In genomic region chr3:71075481-71075880, GRCh38 we compare ENCODE assay signal across 20 cellular contexts.
DNase-seq lines count a peak whose midpoint lies in the region; ATAC-seq and TF ChIP-seq lines count a peak whose summit lies in the region.
"Had no signal": no experiment of that assay in that cellular context is flagged by ENCODE, and none has a peak within 500 bp of the region (broad histone marks: within the 10 kb centered on the region; RNA-seq: fewer than 3 reads in every experiment).

No MANE protein-coding gene starts in this region.

- H3K4me1 ChIP-seq in cardiac muscle cell (ENCODE audit: low read depth) (peaks cover 39% of the 10 kb centered on the region), left ventricle myocardium inferior (peaks cover 56% of the 10 kb centered on the region), muscle layer of duodenum (ENCODE audit: control insufficient read depth in 1 of 2, insufficient read depth in 2 of 2, low read length in 2 of 2) (peaks cover 7 to 42% of the 10 kb centered on the region in 2 donors), tibial artery (peaks cover 0 to 98% (median 54%) of the 10 kb centered on the region in 4 donors)

- POLR2A ChIA-PET in activated B cell treated with CpG ODN at 0.5 μM for 24 hours (lab: Charles Lee), result interaction anchor here (17.5 to 34.8 kb wide), 3 partner anchors 6 to 58 kb away, joined by 339 to 785 read pairs (median 785); no protein-coding TSS in a partner anchor

- peaks cover 57% of the 10 kb centered on the region for H3K36me3 Mint-ChIP-seq in activated B cell treated with CpG ODN at 0.5 μM for 24 hours (ENCODE audit: low read depth)
- peaks cover 0 to 4% (median 3%) of the 10 kb centered on the region in 3 donors for H3K36me3 Mint-ChIP-seq in immature natural killer cell

- no peaks in the 10 kb centered on the region for H3K9me3 ChIP-seq in cardiac muscle cell (ENCODE audit: low read depth)
- no peaks in the 10 kb centered on the region for H3K9me3 ChIP-seq in left ventricle myocardium inferior (replicated peaks)
- no peaks in the 10 kb centered on the region for H3K9me3 ChIP-seq in muscle layer of duodenum (ENCODE audit: control insufficient read depth in 1 of 2, low read length in 2 of 2)
- no peaks in the 10 kb centered on the region for H3K9me3 ChIP-seq in tibial artery
- H3K9me3 ChIP-seq: stomach, upper lobe of left lung had no signal

- H3K9me3 Mint-ChIP-seq in activated B cell treated with CpG ODN at 0.5 μM for 24 hours, result no peaks in the 10 kb centered on the region
- no peaks in the 10 kb centered on the region for H3K9me3 Mint-ChIP-seq in immature natural killer cell
- H3K9me3 Mint-ChIP-seq: nephron progenitor cell had no signal

- ATAC-seq in activated B cell treated with CpG ODN at 0.5 μM for 24 hours (ENCODE audit: low read depth), result no peak
- ATAC-seq: PC-3 had no signal

- no peaks in the 10 kb centered on the region for H3K27me3 ChIP-seq in cardiac muscle cell
- no peaks in the 10 kb centered on the region for H3K27me3 ChIP-seq in left ventricle myocardium inferior (ENCODE audit: low read depth)
- H3K27me3 ChIP-seq in muscle layer of duodenum (ENCODE audit: low read depth, low read length), result no peaks in the 10 kb centered on the region
- no peaks in the 10 kb centered on the region for H3K27me3 ChIP-seq in tibial artery
- H3K27me3 ChIP-seq: stomach, upper lobe of left lung had no signal

- intact Hi-C loops in left ventricle myocardium inferior (cut with micrococcal nuclease), result no loop called here
- intact Hi-C loops in activated B cell treated with CpG ODN at 0.5 μM for 24 hours (cut with micrococcal nuclease), result no loop called here
- intact Hi-C loops in tibial artery (cut with DNase I; ENCODE audit: low total_unique reads), result loop anchor here (10.0 kb wide), 2 partner anchors 229 to 521 kb away; no protein-coding TSS in a partner anchor

- peak overlapping the region; percentile 88 for H3K27ac Mint-ChIP-seq in activated B cell treated with CpG ODN at 0.5 μM for 24 hours
- peak overlapping the region in 3 of 6 donors; percentile 55 to 67 (median 63) for H3K27ac Mint-ChIP-seq in immature natural killer cell

- H3K36me3 ChIP-seq in cardiac muscle cell, result no peaks in the 10 kb centered on the region
- no peaks in the 10 kb centered on the region for H3K36me3 ChIP-seq in left ventricle myocardium inferior
- H3K36me3 ChIP-seq in muscle layer of duodenum (ENCODE audit: control insufficient read depth in 1 of 2, insufficient read depth in 2 of 2, low read length in 2 of 2), result no peaks in the 10 kb centered on the region
- no peaks in the 10 kb centered on the region for H3K36me3 ChIP-seq in tibial artery
- H3K36me3 ChIP-seq: stomach, upper lobe of left lung had no signal

- H3K4me3 Mint-ChIP-seq in activated B cell treated with CpG ODN at 0.5 μM for 24 hours (no peak overlapping the region), immature natural killer cell (no peak overlapping the region)
- H3K4me3 Mint-ChIP-seq: nephron progenitor cell had no signal

- H3K27ac ChIP-seq in cardiac muscle cell, result peak overlapping the region; percentile 29
- H3K27ac ChIP-seq in left ventricle myocardium inferior (replicated peaks), result no peak overlapping the region
- H3K27ac ChIP-seq in muscle layer of duodenum (ENCODE audit: low read length), result peak overlapping the region; percentile 35
- peak overlapping the region; percentile 24 to 36 for H3K27ac ChIP-seq in tibial artery
- H3K27ac ChIP-seq: KMS-11, upper lobe of left lung had no signal

- H3K4me1 Mint-ChIP-seq in activated B cell treated with CpG ODN at 0.5 μM for 24 hours (peaks cover 98% of the 10 kb centered on the region), immature natural killer cell (peaks cover 79 to 92% of the 10 kb centered on the region in 2 donors)

- H3K27me3 Mint-ChIP-seq in activated B cell treated with CpG ODN at 0.5 μM for 24 hours, result no peaks in the 10 kb centered on the region
- H3K27me3 Mint-ChIP-seq in immature natural killer cell (ENCODE audit: low read depth in 3 of 3), result no peaks in the 10 kb centered on the region

- TF ChIP-seq CTCF in cardiac muscle cell (IDR thresholded peaks at IDR 0.05; ENCODE audit: low read depth, low read length) (no peak), left ventricle myocardium inferior (IDR thresholded peaks at IDR 0.05; ENCODE audit: borderline replicate concordance) (no peak), activated B cell treated with CpG ODN at 0.5 μM for 24 hours (IDR thresholded peaks at IDR 0.05) (no peak), tibial artery (IDR thresholded peaks at IDR 0.05) (no peak)

- CTCF ChIA-PET in activated B cell treated with CpG ODN at 0.5 μM for 24 hours (lab: Charles Lee), result no interaction called here

- no peak for DNase-seq in cardiac muscle cell (ENCODE audit: low read depth in 1 of 2, low spot score in 1 of 2)
- DNase-seq in left ventricle myocardium inferior, result no peak
- DNase-seq in activated B cell treated with CpG ODN at 0.5 μM for 24 hours, result no peak
- DNase-seq in tibial artery, result no peak
- no peak for DNase-seq in DMS79 (lab: John Stamatoyannopoulos, UW)
- no peak for DNase-seq in Kasumi-1 (lab: John Stamatoyannopoulos, UW)
- DNase-seq in immature natural killer cell, result no peak
- DNase-seq: activated CD4-positive, alpha-beta T cell treated with anti-CD3 and anti-CD28 coated beads, Interleukin-2, amount 50 U/mL, for 48 hours; COR-L47; H7; NCI-H1930; NCI-H226; nephron progenitor cell; PC-3; SIG-M5; stimulated activated CD4-positive, alpha-beta T cell treated with anti-CD3 and anti-CD28 coated beads, Interleukin-2, amount 100 ng/mL, for 24 hours; stomach; upper lobe of left lung had no signal

- H3K4me3 ChIP-seq in cardiac muscle cell (no peak overlapping the region), left ventricle myocardium inferior (no peak overlapping the region), muscle layer of duodenum (ENCODE audit: low read depth in 1 of 2, low read length in 2 of 2) (no peak overlapping the region), tibial artery (no peak overlapping the region)
- H3K4me3 ChIP-seq: stomach, upper lobe of left lung had no signal
